8 cellular contexts compared by ENCODE assay signal in genomic region chr1:27402349-27402754, GRCh38. TPM values are rescaled to one million over a fixed set of nuclear protein-coding genes. Genes with fewer than 3 reads are reported as not detected.
DNase-seq lines count a peak whose midpoint lies in the region; ATAC-seq and TF ChIP-seq lines count a peak whose summit lies in the region.

No MANE protein-coding gene starts in this region.

- H3K9me3 ChIP-seq in thyroid gland = no peaks in the 10 kb centered on the region

- H3K4me3 ChIP-seq in NB4 (ENCODE audit: low read depth, low read length) (no peak overlapping the region), thyroid gland (replicated peaks in 1 of 3) (no peak overlapping the region)

- peaks cover 20 to 49% of the 10 kb centered on the region in 2 donors for H3K4me1 ChIP-seq in thyroid gland

- TF ChIP-seq POLR2A in NB4 (IDR thresholded peaks at IDR 0.05; ENCODE audit: extremely low read depth, insufficient read length) (no peak), thyroid gland (IDR thresholded peaks at IDR 0.05) (peak in 1 of 2 donors; percentile 16)

- intact Hi-C loops in thyroid gland (cut with DNase I) = loop anchor here (5.0 kb wide), 2 partner anchors 205 to 260 kb away; no protein-coding TSS in a partner anchor

- ATAC-seq in HG02938 (IDR thresholded peaks at IDR 0.05; ENCODE audit: unreplicated experiment) = no peak

- 19 to 23% methylated on average over 6 to 8 of the region's 8 CpGs for WGBS in thyroid gland, 2 donors

- peaks cover 5 to 10% of the 10 kb centered on the region in 2 donors for H3K36me3 ChIP-seq in thyroid gland

- DNase-seq in DMS153 treated with DMSO at 0.1 percent for 48 hours (lab: John Stamatoyannopoulos, UW; ENCODE audit: unreplicated experiment) (peak; percentile 18), DMS153 (lab: John Stamatoyannopoulos, UW) (no peak), NB4 (ENCODE audit: low read depth) (peak; percentile 71), ecto neural progenitor cell (ENCODE audit: low spot score) (peak; percentile 59), medulla oblongata (ENCODE audit: extremely low spot score) (peak; percentile 90), thyroid gland (peak; percentile 89 to 92), GM19238 (ENCODE audit: insufficient read length, low spot score) (no peak)

- TF ChIP-seq CTCF in NB4 (IDR thresholded peaks at IDR 0.05; ENCODE audit: low read depth, low read length) = peak; percentile 45
- TF ChIP-seq CTCF in thyroid gland (IDR thresholded peaks at IDR 0.05) = peak; percentile 38 to 91 (median 80)

- H3K27me3 ChIP-seq in thyroid gland = no peaks in the 10 kb centered on the region

- H3K27ac ChIP-seq in thyroid gland = peak overlapping the region; percentile 69 to 79 (median 70)

RNA-seq across cellular contexts. Expression of gene GPR3, which starts 9.9 kb away (rescaled TPM):
- 1 to 10 TPM in 1 of 4 donors, under 1 TPM in 3; 0.11 to 2.1 (median 0.60) TPM for total RNA-seq in thyroid gland

RNA-seq across cellular contexts. Expression of gene CD164L2, which starts 19.2 kb away (rescaled TPM):
- under 1 TPM in 3 of 4 donors, not detected in 1; 0.50 to 0.63 (median 0.54) TPM for total RNA-seq in thyroid gland

RNA-seq across cellular contexts. Expression of gene FCN3, which starts 27.7 kb away (rescaled TPM):
- 10 to 100 TPM in 2 of 4 donors, 1 to 10 TPM in 2; 7.4 to 33.4 (median 10.7) TPM for total RNA-seq in thyroid gland

RNA-seq across cellular contexts. Expression of gene MAP3K6, which starts 35.6 kb away (rescaled TPM):
- total RNA-seq in thyroid gland = 10 to 100 TPM; 17.6 to 62.9 (median 32.3) TPM

Comparison
In these comparisons a context has a peak if more than half of its experiments do, and no peak if none do; other contexts are left out.
1. DNase-seq: peak in DMS153 treated with DMSO at 0.1 percent for 48 hours (single experiment), NB4 (single experiment), ecto neural progenitor cell (single experiment), medulla oblongata (single experiment) and thyroid gland (2 of 2); none in DMS153 (single experiment) and GM19238 (single experiment).